In genomic region chr12:99110866-99111265, GRCh38 we compare ENCODE assay signal across 1 cellular context.
TF ChIP-seq lines count a peak whose summit lies in the region.

No MANE protein-coding gene starts in this region.

TF ChIP-seq in SK-N-SH treated with all-trans-retinoic acid at 6 μM for 48 hours, 23 proteins besides CTCF, POLR2A, EP300 and RAD21 (continued from another document):
- TF ChIP-seq TSHZ2 (CRISPR knock-in tag; IDR thresholded peaks at IDR 0.05) (no peak), CSDC2 (CRISPR knock-in tag; IDR thresholded peaks at IDR 0.05) (no peak), CREB5 (CRISPR knock-in tag; IDR thresholded peaks at IDR 0.05; ENCODE audit: low read depth) (no peak), ZNF565 (CRISPR knock-in tag; conservative IDR thresholded peaks at IDR 0.05; ENCODE audit: low read depth) (no peak), ZNF8 (CRISPR knock-in tag; IDR thresholded peaks at IDR 0.05) (no peak), ZNF70 (CRISPR knock-in tag; IDR thresholded peaks at IDR 0.05) (no peak), POU6F1 (CRISPR knock-in tag; IDR thresholded peaks at IDR 0.05; ENCODE audit: borderline replicate concordance, low read depth) (no peak)
